In the genomic region with DNA sequence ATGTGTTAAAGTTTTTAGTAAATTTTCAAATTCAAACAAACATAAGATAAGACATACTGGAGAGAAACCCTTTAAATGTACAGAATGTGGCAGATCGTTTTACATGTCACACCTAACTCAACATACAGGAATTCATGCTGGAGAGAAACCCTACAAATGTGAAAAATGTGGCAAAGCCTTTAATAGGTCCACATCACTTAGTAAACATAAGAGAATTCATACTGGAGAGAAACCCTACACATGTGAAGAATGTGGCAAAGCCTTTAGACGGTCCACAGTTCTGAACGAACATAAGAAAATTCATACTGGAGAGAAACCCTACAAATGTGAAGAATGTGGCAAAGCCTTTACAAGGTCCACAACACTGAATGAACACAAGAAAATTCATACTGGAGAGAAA, we compare ENCODE assay signal across 3 cellular contexts.
TF ChIP-seq lines count a peak whose summit lies in the region.

No MANE protein-coding gene starts in this region.

TF ChIP-seq in liver, 16 proteins besides CTCF, POLR2A, EP300 and RAD21:
- TF ChIP-seq TAF1 (conservative IDR thresholded peaks at IDR 0.05) (no peak), EGR1 (IDR thresholded peaks at IDR 0.05; ENCODE audit: low read depth in 2 of 2) (no peak), RXRA (IDR thresholded peaks at IDR 0.05) (no peak), SP1 (IDR thresholded peaks at IDR 0.05) (no peak), GABPA (IDR thresholded peaks at IDR 0.05 in 1 of 2, conservative IDR thresholded peaks at IDR 0.05 in 1 of 2) (no peak), JUND (IDR thresholded peaks at IDR 0.05) (no peak), YY1 (IDR thresholded peaks at IDR 0.05) (no peak), HNF4A (conservative IDR thresholded peaks at IDR 0.05) (no peak)

TF ChIP-seq in HepG2, 621 proteins besides CTCF, POLR2A, EP300 and RAD21:
- TF ChIP-seq, protein P1, sequence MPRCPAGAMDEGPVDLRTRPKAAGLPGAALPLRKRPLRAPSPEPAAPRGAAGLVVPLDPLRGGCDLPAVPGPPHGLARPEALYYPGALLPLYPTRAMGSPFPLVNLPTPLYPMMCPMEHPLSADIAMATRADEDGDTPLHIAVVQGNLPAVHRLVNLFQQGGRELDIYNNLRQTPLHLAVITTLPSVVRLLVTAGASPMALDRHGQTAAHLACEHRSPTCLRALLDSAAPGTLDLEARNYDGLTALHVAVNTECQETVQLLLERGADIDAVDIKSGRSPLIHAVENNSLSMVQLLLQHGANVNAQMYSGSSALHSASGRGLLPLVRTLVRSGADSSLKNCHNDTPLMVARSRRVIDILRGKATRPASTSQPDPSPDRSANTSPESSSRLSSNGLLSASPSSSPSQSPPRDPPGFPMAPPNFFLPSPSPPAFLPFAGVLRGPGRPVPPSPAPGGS (CRISPR knock-in tag; IDR thresholded peaks at IDR 0.05), result no peak
- TF ChIP-seq ZNF34 (CRISPR knock-in tag; IDR thresholded peaks at IDR 0.05; ENCODE audit: borderline replicate concordance) (no peak), HNRNPLL (IDR thresholded peaks at IDR 0.05; ENCODE audit: low read depth, low read length, poor library complexity, severe bottlenecking) (no peak), YEATS4 (CRISPR knock-in tag; IDR thresholded peaks at IDR 0.05; ENCODE audit: borderline replicate concordance) (no peak), ZNF264 (CRISPR knock-in tag; IDR thresholded peaks at IDR 0.05) (no peak), CBX5 (CRISPR knock-in tag; IDR thresholded peaks at IDR 0.05; ENCODE audit: borderline replicate concordance) (no peak), REL (CRISPR knock-in tag; conservative IDR thresholded peaks at IDR 0.05) (no peak), ATF7-NPFF (CRISPR knock-in tag; IDR thresholded peaks at IDR 0.05; ENCODE audit: low read depth) (no peak), FOXK1 (CRISPR knock-in tag; IDR thresholded peaks at IDR 0.05; ENCODE audit: borderline replicate concordance, low read depth) (no peak), ZSCAN22 (CRISPR knock-in tag; IDR thresholded peaks at IDR 0.05) (no peak), SP1 (IDR thresholded peaks at IDR 0.05) (no peak), SP1 (CRISPR knock-in tag; IDR thresholded peaks at IDR 0.05) (no peak), SRY (CRISPR knock-in tag; IDR thresholded peaks at IDR 0.05) (no peak), ZNF546 (CRISPR knock-in tag; conservative IDR thresholded peaks at IDR 0.05) (no peak), SALL1 (CRISPR knock-in tag; IDR thresholded peaks at IDR 0.05) (no peak)
- TF ChIP-seq, protein P2, sequence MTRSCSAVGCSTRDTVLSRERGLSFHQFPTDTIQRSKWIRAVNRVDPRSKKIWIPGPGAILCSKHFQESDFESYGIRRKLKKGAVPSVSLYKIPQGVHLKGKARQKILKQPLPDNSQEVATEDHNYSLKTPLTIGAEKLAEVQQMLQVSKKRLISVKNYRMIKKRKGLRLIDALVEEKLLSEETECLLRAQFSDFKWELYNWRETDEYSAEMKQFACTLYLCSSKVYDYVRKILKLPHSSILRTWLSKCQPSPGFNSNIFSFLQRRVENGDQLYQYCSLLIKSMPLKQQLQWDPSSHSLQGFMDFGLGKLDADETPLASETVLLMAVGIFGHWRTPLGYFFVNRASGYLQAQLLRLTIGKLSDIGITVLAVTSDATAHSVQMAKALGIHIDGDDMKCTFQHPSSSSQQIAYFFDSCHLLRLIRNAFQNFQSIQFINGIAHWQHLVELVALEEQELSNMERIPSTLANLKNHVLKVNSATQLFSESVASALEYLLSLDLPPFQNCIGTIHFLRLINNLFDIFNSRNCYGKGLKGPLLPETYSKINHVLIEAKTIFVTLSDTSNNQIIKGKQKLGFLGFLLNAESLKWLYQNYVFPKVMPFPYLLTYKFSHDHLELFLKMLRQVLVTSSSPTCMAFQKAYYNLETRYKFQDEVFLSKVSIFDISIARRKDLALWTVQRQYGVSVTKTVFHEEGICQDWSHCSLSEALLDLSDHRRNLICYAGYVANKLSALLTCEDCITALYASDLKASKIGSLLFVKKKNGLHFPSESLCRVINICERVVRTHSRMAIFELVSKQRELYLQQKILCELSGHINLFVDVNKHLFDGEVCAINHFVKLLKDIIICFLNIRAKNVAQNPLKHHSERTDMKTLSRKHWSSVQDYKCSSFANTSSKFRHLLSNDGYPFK (CRISPR knock-in tag; IDR thresholded peaks at IDR 0.05; ENCODE audit: borderline replicate concordance), result no peak
- TF ChIP-seq, protein P3, sequence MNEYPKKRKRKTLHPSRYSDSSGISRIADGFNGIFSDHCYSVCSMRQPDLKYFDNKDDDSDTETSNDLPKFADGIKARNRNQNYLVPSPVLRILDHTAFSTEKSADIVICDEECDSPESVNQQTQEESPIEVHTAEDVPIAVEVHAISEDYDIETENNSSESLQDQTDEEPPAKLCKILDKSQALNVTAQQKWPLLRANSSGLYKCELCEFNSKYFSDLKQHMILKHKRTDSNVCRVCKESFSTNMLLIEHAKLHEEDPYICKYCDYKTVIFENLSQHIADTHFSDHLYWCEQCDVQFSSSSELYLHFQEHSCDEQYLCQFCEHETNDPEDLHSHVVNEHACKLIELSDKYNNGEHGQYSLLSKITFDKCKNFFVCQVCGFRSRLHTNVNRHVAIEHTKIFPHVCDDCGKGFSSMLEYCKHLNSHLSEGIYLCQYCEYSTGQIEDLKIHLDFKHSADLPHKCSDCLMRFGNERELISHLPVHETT (CRISPR knock-in tag; conservative IDR thresholded peaks at IDR 0.05), result no peak
- TF ChIP-seq, protein P4, sequence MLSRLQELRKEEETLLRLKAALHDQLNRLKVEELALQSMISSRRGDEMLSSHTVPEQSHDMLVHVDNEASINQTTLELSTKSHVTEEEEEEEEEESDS (CRISPR knock-in tag; IDR thresholded peaks at IDR 0.05; ENCODE audit: borderline replicate concordance), result no peak
- TF ChIP-seq, protein P5, sequence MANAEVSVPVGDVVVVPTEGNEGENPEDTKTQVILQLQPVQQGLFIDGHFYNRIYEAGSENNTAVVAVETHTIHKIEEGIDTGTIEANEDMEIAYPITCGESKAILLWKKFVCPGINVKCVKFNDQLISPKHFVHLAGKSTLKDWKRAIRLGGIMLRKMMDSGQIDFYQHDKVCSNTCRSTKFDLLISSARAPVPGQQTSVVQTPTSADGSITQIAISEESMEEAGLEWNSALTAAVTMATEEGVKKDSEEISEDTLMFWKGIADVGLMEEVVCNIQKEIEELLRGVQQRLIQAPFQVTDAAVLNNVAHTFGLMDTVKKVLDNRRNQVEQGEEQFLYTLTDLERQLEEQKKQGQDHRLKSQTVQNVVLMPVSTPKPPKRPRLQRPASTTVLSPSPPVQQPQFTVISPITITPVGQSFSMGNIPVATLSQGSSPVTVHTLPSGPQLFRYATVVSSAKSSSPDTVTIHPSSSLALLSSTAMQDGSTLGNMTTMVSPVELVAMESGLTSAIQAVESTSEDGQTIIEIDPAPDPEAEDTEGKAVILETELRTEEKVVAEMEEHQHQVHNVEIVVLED (CRISPR knock-in tag; IDR thresholded peaks at IDR 0.05; ENCODE audit: borderline replicate concordance), result no peak
- TF ChIP-seq, protein P6, sequence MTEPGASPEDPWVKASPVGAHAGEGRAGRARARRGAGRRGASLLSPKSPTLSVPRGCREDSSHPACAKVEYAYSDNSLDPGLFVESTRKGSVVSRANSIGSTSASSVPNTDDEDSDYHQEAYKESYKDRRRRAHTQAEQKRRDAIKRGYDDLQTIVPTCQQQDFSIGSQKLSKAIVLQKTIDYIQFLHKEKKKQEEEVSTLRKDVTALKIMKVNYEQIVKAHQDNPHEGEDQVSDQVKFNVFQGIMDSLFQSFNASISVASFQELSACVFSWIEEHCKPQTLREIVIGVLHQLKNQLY (CRISPR knock-in tag; IDR thresholded peaks at IDR 0.05), result no peak

TF ChIP-seq in K562, 482 proteins besides CTCF, POLR2A, EP300 and RAD21:
- no peak for TF ChIP-seq TBP (optimal IDR thresholded peaks at IDR 0.05; ENCODE audit: low read depth, low read length)
- TF ChIP-seq ZNF274 (IDR thresholded peaks at IDR 0.05; ENCODE audit: borderline replicate concordance, low read depth, low read length), result peak; percentile 93; the same call in 1 of the 2 replicates
